ENCODE assay signal across 8 cellular contexts in genomic region chr9:33164921-33165262, GRCh38. TPM values are rescaled to one million over a fixed set of nuclear protein-coding genes. Genes with fewer than 3 reads are reported as not detected.
DNase-seq lines count a peak whose midpoint lies in the region; ATAC-seq and TF ChIP-seq lines count a peak whose summit lies in the region.
"Not testable (repeated sequence)": the region's sequence is repeated elsewhere in the genome, so short reads cannot be mapped to it uniquely, and the experiment has no call there.

No MANE protein-coding gene starts in this region.

- not testable (repeated sequence) for DNase-seq in Caco-2; activated T-cell treated with anti-CD3 and anti-CD28 coated beads, Interleukin-2, amount 50 U/mL, for 72 hours; cardiac fibroblast (ENCODE audit: low read depth in 2 of 2); foreskin fibroblast; gastrocnemius medialis

- POLR2A ChIA-PET in Caco-2 (lab: Charles Lee), result not testable (repeated sequence)

- H3K36me3 Mint-ChIP-seq in Caco-2 (ENCODE audit: insufficient read depth, unreplicated experiment), result peaks cover 44% of the 10 kb centered on the region
- not testable (repeated sequence) for H3K36me3 Mint-ChIP-seq in activated T-cell treated with anti-CD3 and anti-CD28 coated beads, Interleukin-2, amount 50 U/mL, for 72 hours (ENCODE audit: insufficient read depth in 2 of 2)

- in situ Hi-C loops in gastrocnemius medialis (cut with MboI; ENCODE audit: low sequenced_read_pairs in 4 of 4), result loop anchor here in 1 of 4 donors (25.0 kb wide), 1 partner anchor 778 kb away; the partner anchor contains the start of gene ACO1

- peak overlapping the region; percentile 94 for H3K4me2 ChIP-seq in OCI-LY1 (ENCODE audit: low read length)

- intact Hi-C loops in Caco-2 (cut with micrococcal nuclease; ENCODE audit: unreplicated experiment) (loop anchor here (1.0 to 5.0 kb wide), 2 partner anchors 34 to 133 kb away; no protein-coding TSS in a partner anchor), gastrocnemius medialis (cut with DNase I; ENCODE audit: low total_unique reads) (loop anchor here (2.0 kb wide), 1 partner anchor 652 kb away; the partner anchor contains the start of gene UBE2R2)

- not testable (repeated sequence) for H3K9ac ChIP-seq in OCI-LY1 (ENCODE audit: low read length)

- H3K4me3 Mint-ChIP-seq in Caco-2 (ENCODE audit: unreplicated experiment), result peak overlapping the region; percentile 89
- H3K4me3 Mint-ChIP-seq in activated T-cell treated with anti-CD3 and anti-CD28 coated beads, Interleukin-2, amount 50 U/mL, for 72 hours, result peak overlapping the region; percentile 87 to 96

- TF ChIP-seq CTCF in Caco-2 (IDR thresholded peaks at IDR 0.05; ENCODE audit: insufficient read depth in 1 of 2, low read depth in 1 of 2, low read length in 1 of 2, severe bottlenecking in 1 of 2, unreplicated experiment in 1 of 2); OCI-LY1 (IDR thresholded peaks at IDR 0.05; ENCODE audit: low read length); cardiac fibroblast (IDR thresholded peaks at IDR 0.05; ENCODE audit: low read depth, low read length); foreskin fibroblast (IDR thresholded peaks at IDR 0.05; ENCODE audit: low read depth, low read length); gastrocnemius medialis (IDR thresholded peaks at IDR 0.05 in 4 of 5, conservative IDR thresholded peaks at IDR 0.05 in 1 of 5): not testable (repeated sequence)

- CTCF ChIA-PET in Caco-2 (lab: Charles Lee), result not testable (repeated sequence)

- H3K79me2 ChIP-seq in OCI-LY1 (ENCODE audit: insufficient read depth, low read length), result not testable (repeated sequence)

- H3K4me1 Mint-ChIP-seq in Caco-2 (ENCODE audit: low read depth, unreplicated experiment), result peaks cover 62% of the 10 kb centered on the region
- peaks cover 81% of the 10 kb centered on the region for H3K4me1 Mint-ChIP-seq in activated T-cell treated with anti-CD3 and anti-CD28 coated beads, Interleukin-2, amount 50 U/mL, for 72 hours (ENCODE audit: low read depth)

- H3K9me3 Mint-ChIP-seq in Caco-2 (ENCODE audit: unreplicated experiment); activated T-cell treated with anti-CD3 and anti-CD28 coated beads, Interleukin-2, amount 50 U/mL, for 72 hours: not testable (repeated sequence)

- not testable (repeated sequence) for H3K9me2 ChIP-seq in OCI-LY1 (ENCODE audit: low read depth, low read length)

- not testable (repeated sequence) for H3F3A ChIP-seq in OCI-LY1 (ENCODE audit: insufficient read depth, low read length)

- H3K4me1 ChIP-seq in Caco-2 (peaks cover 64% of the 10 kb centered on the region), OCI-LY1 (ENCODE audit: insufficient read depth, low read length, severe bottlenecking) (peaks cover 53% of the 10 kb centered on the region), mononuclear cell (ENCODE audit: insufficient read depth, low read length) (peaks cover 80% of the 10 kb centered on the region), gastrocnemius medialis (peaks cover 58 to 60% of the 10 kb centered on the region in 2 donors)
- not testable (repeated sequence) for H3K4me1 ChIP-seq in urinary bladder (ENCODE audit: insufficient read depth)

- not testable (repeated sequence) for BruUV-seq in Caco-2 (replicated peaks; lab: Mats Ljungman, UMichigan)

- peak overlapping the region; percentile 98 for H3K27ac Mint-ChIP-seq in Caco-2 (ENCODE audit: unreplicated experiment)
- peak overlapping the region; percentile 99 for H3K27ac Mint-ChIP-seq in activated T-cell treated with anti-CD3 and anti-CD28 coated beads, Interleukin-2, amount 50 U/mL, for 72 hours

- not testable (repeated sequence) for H3K27me3 ChIP-seq in Caco-2 (replicated peaks; ENCODE audit: control insufficient read depth, insufficient read depth, low read length); OCI-LY1 (ENCODE audit: insufficient read depth, low read length); mononuclear cell (ENCODE audit: insufficient read depth, low read length); gastrocnemius medialis

- H4K20me1 ChIP-seq in OCI-LY1 (ENCODE audit: insufficient read depth, low read length), result not testable (repeated sequence)

- H3K27me3 Mint-ChIP-seq in Caco-2 (ENCODE audit: insufficient read depth, unreplicated experiment); activated T-cell treated with anti-CD3 and anti-CD28 coated beads, Interleukin-2, amount 50 U/mL, for 72 hours (ENCODE audit: low read depth): not testable (repeated sequence)

- not testable (repeated sequence) for ATAC-seq in activated T-cell treated with anti-CD3 and anti-CD28 coated beads, Interleukin-2, amount 50 U/mL, for 72 hours (replicated peaks in 1 of 2); gastrocnemius medialis

- not testable (repeated sequence) for H3K4me3 ChIP-seq in Caco-2 (ENCODE audit: low read depth, low read length)
- H3K4me3 ChIP-seq in OCI-LY1 (ENCODE audit: low read depth, low read length, poor library complexity, severe bottlenecking) (peak overlapping the region; percentile 84), cardiac fibroblast (replicated peaks in 1 of 2; ENCODE audit: low read depth in 2 of 2, low read length in 2 of 2) (peak overlapping the region; percentile 97), foreskin fibroblast (ENCODE audit: low read depth in 1 of 2, low read length in 2 of 2) (peak overlapping the region; percentile 92 to 97), mononuclear cell (ENCODE audit: low read length) (peak overlapping the region; percentile 91), gastrocnemius medialis (peak overlapping the region; percentile 77 to 97 (median 90)), urinary bladder (ENCODE audit: low read depth, low read length) (peak overlapping the region; percentile 70)

- H3K27ac ChIP-seq in OCI-LY1 (ENCODE audit: low read depth, low read length, poor library complexity, severe bottlenecking), result not testable (repeated sequence)
- H3K27ac ChIP-seq in gastrocnemius medialis (peak overlapping the region; percentile 96 to 99 (median 99)), urinary bladder (ENCODE audit: low read depth) (peak overlapping the region; percentile 88)

- TF ChIP-seq POLR2A in gastrocnemius medialis (IDR thresholded peaks at IDR 0.05), result not testable (repeated sequence)

- H2AFZ ChIP-seq in OCI-LY1 (ENCODE audit: low read length), result not testable (repeated sequence)

- H3K9me3 ChIP-seq in Caco-2; OCI-LY1 (ENCODE audit: low read length); mononuclear cell (ENCODE audit: low read depth, low read length); gastrocnemius medialis: not testable (repeated sequence)

- 56% methylated on average over 7 of the region's 7 CpGs for WGBS in urinary bladder

- H3K36me3 ChIP-seq in Caco-2 (ENCODE audit: control insufficient read depth, insufficient read depth, low read length); OCI-LY1 (ENCODE audit: insufficient read depth, low read length); gastrocnemius medialis; urinary bladder (ENCODE audit: insufficient read depth): not testable (repeated sequence)

RNA-seq across cellular contexts. Expression of gene B4GALT1, which starts 2.2 kb away (rescaled TPM):
- total RNA-seq in Caco-2 (2022) (104 and 121 TPM in 2 replicates), mononuclear cell (62.5 TPM), gastrocnemius medialis (10 to 100 TPM; 24.2 to 56.2 (median 42.7) TPM), urinary bladder (36.4 TPM)
- 10 to 100 TPM; 72.2 to 91.9 TPM for total RNA-seq in activated T-cell treated with anti-CD3 and anti-CD28 coated beads, Interleukin-2, amount 50 U/mL, for 72 hours
- 57.7 TPM for polyA plus RNA-seq in urinary bladder
